ENCODE assay signal across 8 cellular contexts in the genomic region with DNA sequence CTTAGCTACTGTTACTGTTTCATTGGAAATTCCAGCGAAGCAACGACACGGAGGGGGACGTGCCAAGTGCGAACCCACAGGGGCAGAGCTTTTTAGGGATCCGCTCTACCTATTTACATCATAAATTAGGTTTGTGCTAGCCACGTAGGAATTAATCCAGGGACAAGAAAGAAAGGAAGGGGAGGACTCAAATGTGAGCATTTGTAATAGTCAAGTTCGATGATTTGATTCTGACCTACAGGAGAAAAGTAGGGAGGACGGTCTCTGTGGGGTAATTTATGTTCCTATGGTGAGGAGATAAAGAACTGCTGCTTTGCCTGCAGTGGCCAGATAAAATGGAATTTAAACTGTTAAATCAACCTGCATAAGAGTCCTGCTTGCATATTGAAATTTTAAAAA. TPM values are rescaled to one million over a fixed set of nuclear protein-coding genes. Genes with fewer than 3 reads are reported as not detected.
DNase-seq lines count a peak whose midpoint lies in the region; ATAC-seq and TF ChIP-seq lines count a peak whose summit lies in the region.

No MANE protein-coding gene starts in this region.

- H3K27me3 ChIP-seq in HUES6 (ENCODE audit: control insufficient read depth, insufficient read depth, low read length), result no peaks in the 10 kb centered on the region
- H3K27me3 ChIP-seq in mammary epithelial cell (ENCODE audit: insufficient read depth, low read length), result no peaks in the 10 kb centered on the region
- no peaks in the 10 kb centered on the region for H3K27me3 ChIP-seq in mucosa of stomach (ENCODE audit: control insufficient read depth, insufficient read depth, low read length)

- no peaks in the 10 kb centered on the region for H4K20me1 ChIP-seq in mammary epithelial cell (ENCODE audit: insufficient read depth, low read length)

- H3K36me3 ChIP-seq in HUES6 (ENCODE audit: control insufficient read depth, insufficient read depth, low read length) (no peaks in the 10 kb centered on the region), mammary epithelial cell (ENCODE audit: insufficient read depth, low read length) (no peaks in the 10 kb centered on the region), mucosa of stomach (ENCODE audit: control insufficient read depth, insufficient read depth, low read length) (no peaks in the 10 kb centered on the region)

- dilution Hi-C loops in mammary epithelial cell (cut with HindIII; ENCODE audit: low sequenced_read_pairs), result no loop called here

- peaks cover 12% of the 10 kb centered on the region for H3K79me2 ChIP-seq in mammary epithelial cell (ENCODE audit: insufficient read depth, low read length)

- intact Hi-C loops in mammary epithelial cell (cut with micrococcal nuclease), result loop anchor here (1.0 to 5.0 kb wide), 2 partner anchors 9 to 465 kb away; a partner anchor contains a TSS

- H3K9ac ChIP-seq in HUES6 (ENCODE audit: low read length), result peak overlapping the region; percentile 94
- H3K9ac ChIP-seq in mammary epithelial cell (ENCODE audit: insufficient read depth, low read length), result peak overlapping the region; percentile 94
- H3K9ac ChIP-seq in mucosa of stomach (ENCODE audit: low read length), result peak overlapping the region; percentile 80

- ATAC-seq in HG02763 (IDR thresholded peaks at IDR 0.05; ENCODE audit: unreplicated experiment) (no peak), HG03095 (IDR thresholded peaks at IDR 0.05; ENCODE audit: unreplicated experiment) (no peak)

- POLR2A ChIA-PET in AG04449 (lab: Yijun Ruan, JAX), result interaction anchor here (0.6 kb wide), 1 partner anchor 737 kb away, joined by 6 read pairs; no protein-coding TSS in a partner anchor

- H3K9me3 ChIP-seq in HUES6 (ENCODE audit: control insufficient read depth, insufficient read depth, low read depth, low read length), result no peaks in the 10 kb centered on the region
- no peaks in the 10 kb centered on the region for H3K9me3 ChIP-seq in mammary epithelial cell (replicated peaks; ENCODE audit: insufficient read depth, low read length)
- no peaks in the 10 kb centered on the region for H3K9me3 ChIP-seq in mucosa of stomach (ENCODE audit: control insufficient read depth, low read length)

- in situ Hi-C loops in mammary epithelial cell (cut with MboI; ENCODE audit: low sequenced_read_pairs in 2 of 2), result no loop called here

- 0 out of 2 replicates have a peak, but pooled peaks cover 9% of the 10 kb centered on the region for H3K4me1 ChIP-seq in HUES6 (ENCODE audit: control insufficient read depth, insufficient read depth, low read length)
- no peaks in the 10 kb centered on the region for H3K4me1 ChIP-seq in mammary epithelial cell (ENCODE audit: insufficient read depth, low read length)
- H3K4me1 ChIP-seq in mucosa of stomach (ENCODE audit: control insufficient read depth, insufficient read depth, low read length), result no peaks in the 10 kb centered on the region

- no peak for DNase-seq in AG04449 (ENCODE audit: low read depth, low spot score)
- no peak for DNase-seq in mammary epithelial cell
- no peak for DNase-seq in DMS 273 (lab: John Stamatoyannopoulos, UW; ENCODE audit: unreplicated experiment)
- no peak for DNase-seq in activated effector memory CD4-positive, alpha-beta T cell treated with Interleukin-2 at 50 U/mL for 16 hours

- peak overlapping the region; percentile 68 for H2AFZ ChIP-seq in mammary epithelial cell (ENCODE audit: low read depth, low read length)

- CTCF ChIA-PET in AG04449 (lab: Yijun Ruan, JAX), result interaction anchor here (1.4 kb wide), 2 partner anchors 22 to 45 kb away, joined by 3 to 5 read pairs; no protein-coding TSS in a partner anchor
- CTCF ChIA-PET in mammary epithelial cell (lab: Charles Lee; ENCODE audit: low non-redundant PET), result no interaction called here

- H3K27ac ChIP-seq in HUES6 (ENCODE audit: low read depth, low read length) (peak overlapping the region; percentile 87), mammary epithelial cell (ENCODE audit: insufficient read depth, low read depth, low read length) (peak overlapping the region; percentile 98)

- WGBS in mammary epithelial cell (ENCODE audit: low coverage, missing lambda C conversion rate), result 26% methylated on average over 9 of the region's 9 CpGs

- peak overlapping the region; percentile 83 for H3K4me2 ChIP-seq in mammary epithelial cell (ENCODE audit: insufficient read depth, low read depth, low read length)

- TSS peak; percentile 79 for BruUV-seq in mammary epithelial cell (replicated peaks; lab: Mats Ljungman, UMichigan)

- no peak for TF ChIP-seq CTCF in AG04449 (IDR thresholded peaks at IDR 0.05; ENCODE audit: insufficient read depth, low read length, missing control alignments)
- TF ChIP-seq CTCF in mammary epithelial cell (conservative IDR thresholded peaks at IDR 0.05 in 1 of 2, IDR thresholded peaks at IDR 0.05 in 1 of 2; ENCODE audit: extremely low read depth in 1 of 2, insufficient read depth in 1 of 2, low read depth in 1 of 2, low read length in 2 of 2), result no peak

- H3K4me3 ChIP-seq in AG04449 (ENCODE audit: low read depth, low read length) (peak overlapping the region; percentile 60), HUES6 (ENCODE audit: low read depth, low read length) (peak overlapping the region; percentile 95), mammary epithelial cell (replicated peaks in 1 of 3; ENCODE audit: insufficient read depth in 1 of 3, low read depth in 2 of 3, low read length in 3 of 3) (peak overlapping the region; percentile 49 to 56 (median 52)), mucosa of stomach (ENCODE audit: low read length) (peak overlapping the region; percentile 67)

RNA-seq across cellular contexts. Expression of a gene that starts 1.7 kb away (rescaled TPM):
- 10 to 100 TPM; 13.5 to 15.3 TPM for total RNA-seq in mammary epithelial cell
- polyA plus RNA-seq in mammary epithelial cell, result 6.1 TPM
- 1.7 TPM for polyA minus RNA-seq in mammary epithelial cell
